Comparison of ENCODE assay signal across 8 cellular contexts in the genomic region with DNA sequence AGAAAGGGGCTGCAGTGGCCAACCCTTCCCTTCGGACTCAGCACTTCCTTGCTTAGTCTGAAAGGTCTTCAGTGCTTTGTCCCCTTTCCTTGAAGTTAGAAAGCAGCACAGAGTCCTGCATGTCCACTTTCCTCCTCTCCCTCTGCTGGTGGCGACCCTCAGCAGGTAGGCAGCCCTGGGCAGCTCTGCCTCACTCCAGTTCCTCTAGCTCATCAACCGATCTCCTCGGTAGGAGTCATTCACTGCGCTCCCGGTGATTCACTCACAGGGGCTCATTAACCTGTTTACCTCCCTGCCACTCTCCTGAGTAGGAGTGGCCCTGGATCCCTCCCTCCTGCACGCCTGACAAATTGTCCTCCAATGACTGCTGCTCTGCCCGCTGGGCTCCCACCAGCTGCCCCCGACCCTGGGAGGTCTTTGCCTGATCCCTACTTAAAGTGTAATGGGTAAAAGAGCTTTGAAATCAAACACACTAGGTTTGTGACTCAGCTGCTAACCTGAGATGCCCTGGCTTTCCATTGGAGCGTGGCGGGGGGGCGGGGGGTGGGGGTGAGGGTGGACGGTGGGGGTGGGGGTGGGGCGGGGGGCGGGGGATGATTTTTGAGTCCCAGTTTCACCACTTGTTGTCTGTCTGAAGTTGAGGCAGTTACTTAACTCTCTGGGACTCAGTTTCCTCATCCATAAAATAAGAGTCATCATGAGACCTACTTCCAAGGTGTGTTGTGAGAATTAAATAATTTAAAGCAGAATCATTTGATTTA. TPM values are rescaled to one million over a fixed set of nuclear protein-coding genes. Genes with fewer than 3 reads are reported as not detected.
DNase-seq lines count a peak whose midpoint lies in the region.

No MANE protein-coding gene starts in this region.

- H3K9me3 ChIP-seq in adipocyte (ENCODE audit: control insufficient read depth, low read length), result no peaks in the 10 kb centered on the region

- DNase-seq in Caki2 (ENCODE audit: low read depth) (peak; percentile 99), NCI-H146 (lab: John Stamatoyannopoulos, UW) (peak; percentile 100), adipocyte (ENCODE audit: low read depth) (no peak), kidney tubule cell (ENCODE audit: low spot score) (peak; percentile 99), KG1 (lab: John Stamatoyannopoulos, UW) (no peak), NOMO-1 (lab: John Stamatoyannopoulos, UW; ENCODE audit: unreplicated experiment in 2 of 2) (no peak)
- DNase-seq in stimulated activated CD4-positive, alpha-beta T cell treated with anti-CD3 and anti-CD28 coated beads, Interleukin-4, amount 100 ng/mL, for 24 hours, result no peak
- no peak for DNase-seq in effector CD4-positive, alpha-beta T cell

- peak overlapping the region; percentile 92 for H3K9ac ChIP-seq in adipocyte (ENCODE audit: low read length)

- no peaks in the 10 kb centered on the region for H3K36me3 ChIP-seq in adipocyte (ENCODE audit: control insufficient read depth, insufficient read depth, low read length, severe bottlenecking)

- H3K4me1 ChIP-seq in adipocyte (ENCODE audit: control insufficient read depth, insufficient read depth, low read length), result peaks cover 50% of the 10 kb centered on the region

- H3K27me3 ChIP-seq in adipocyte (replicated peaks; ENCODE audit: control insufficient read depth, insufficient read depth, low read length), result no peaks in the 10 kb centered on the region

- in situ Hi-C loops in Caki2 (cut with HindIII; ENCODE audit: low pct_unique_long_range_greater_than_20kb, low sequenced_read_pairs), result no loop called here

- H3K4me3 ChIP-seq in adipocyte (ENCODE audit: low read length), result no peak overlapping the region

RNA-seq across cellular contexts. Expression of a gene that starts 4.2 kb away (rescaled TPM):
- 0.12 and 5.7 TPM in 2 replicates for total RNA-seq in Caki2 (2014; rRNA removed; shearing (Covaris generic); ENCODE audit: low replicate concordance)

RNA-seq across cellular contexts. Expression of a gene that starts 12.8 kb away (rescaled TPM):
- 102 and 136 TPM in 2 replicates for total RNA-seq in Caki2 (2014; rRNA removed; shearing (Covaris generic); ENCODE audit: low replicate concordance)

RNA-seq across cellular contexts. Expression of a gene that starts 29.3 kb away (rescaled TPM):
- total RNA-seq in Caki2 (2014; rRNA removed; shearing (Covaris generic); ENCODE audit: low replicate concordance), result 121 and 171 TPM in 2 replicates

Comparison
In these comparisons a context has a peak if more than half of its experiments do, and no peak if none do; other contexts are left out.
1. DNase-seq: peak in Caki2 (single experiment), NCI-H146 (single experiment) and kidney tubule cell (single experiment); none in adipocyte (single experiment), stimulated activated CD4-positive, alpha-beta T cell treated with anti-CD3 and anti-CD28 coated beads, Interleukin-4, amount 100 ng/mL, for 24 hours (single experiment), KG1 (single experiment), effector CD4-positive, alpha-beta T cell (single experiment) and NOMO-1 (0 of 2).